ENCODE assay signal across 1 cellular context in the genomic region with DNA sequence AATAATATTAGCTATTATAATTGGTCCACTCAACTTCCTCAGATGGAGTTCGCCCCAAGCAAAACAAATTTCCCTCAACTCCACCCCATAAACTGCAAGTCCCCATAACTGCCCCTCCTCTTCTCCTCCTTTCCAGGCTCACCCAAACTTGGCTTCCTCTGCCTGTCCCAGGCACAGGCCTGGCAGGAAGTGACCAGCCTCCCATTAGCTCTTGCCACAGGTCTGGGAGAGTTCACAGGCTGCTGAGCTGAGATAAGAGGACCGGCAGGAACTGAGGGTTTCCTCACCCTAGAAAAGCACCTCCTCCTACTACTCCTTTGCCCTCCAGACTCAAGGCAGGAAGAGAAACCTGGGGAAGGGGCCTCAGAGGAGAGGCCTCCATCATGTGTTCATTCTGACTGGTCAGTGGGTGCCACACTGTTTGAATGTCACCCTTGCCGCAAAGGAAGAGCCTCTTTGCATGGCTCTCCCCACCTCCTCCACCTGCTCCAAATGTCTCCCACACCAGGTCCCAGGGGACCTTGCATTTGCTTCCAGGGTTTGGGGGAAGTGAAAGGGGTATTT.
TF ChIP-seq lines count a peak whose summit lies in the region.

No MANE protein-coding gene starts in this region.

TF ChIP-seq in K562, 482 proteins besides CTCF, POLR2A, EP300 and RAD21 (continued from another document and continues in another):
- TF ChIP-seq, protein P1, sequence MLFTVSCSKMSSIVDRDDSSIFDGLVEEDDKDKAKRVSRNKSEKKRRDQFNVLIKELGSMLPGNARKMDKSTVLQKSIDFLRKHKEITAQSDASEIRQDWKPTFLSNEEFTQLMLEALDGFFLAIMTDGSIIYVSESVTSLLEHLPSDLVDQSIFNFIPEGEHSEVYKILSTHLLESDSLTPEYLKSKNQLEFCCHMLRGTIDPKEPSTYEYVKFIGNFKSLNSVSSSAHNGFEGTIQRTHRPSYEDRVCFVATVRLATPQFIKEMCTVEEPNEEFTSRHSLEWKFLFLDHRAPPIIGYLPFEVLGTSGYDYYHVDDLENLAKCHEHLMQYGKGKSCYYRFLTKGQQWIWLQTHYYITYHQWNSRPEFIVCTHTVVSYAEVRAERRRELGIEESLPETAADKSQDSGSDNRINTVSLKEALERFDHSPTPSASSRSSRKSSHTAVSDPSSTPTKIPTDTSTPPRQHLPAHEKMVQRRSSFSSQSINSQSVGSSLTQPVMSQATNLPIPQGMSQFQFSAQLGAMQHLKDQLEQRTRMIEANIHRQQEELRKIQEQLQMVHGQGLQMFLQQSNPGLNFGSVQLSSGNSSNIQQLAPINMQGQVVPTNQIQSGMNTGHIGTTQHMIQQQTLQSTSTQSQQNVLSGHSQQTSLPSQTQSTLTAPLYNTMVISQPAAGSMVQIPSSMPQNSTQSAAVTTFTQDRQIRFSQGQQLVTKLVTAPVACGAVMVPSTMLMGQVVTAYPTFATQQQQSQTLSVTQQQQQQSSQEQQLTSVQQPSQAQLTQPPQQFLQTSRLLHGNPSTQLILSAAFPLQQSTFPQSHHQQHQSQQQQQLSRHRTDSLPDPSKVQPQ (CRISPR knock-in tag; IDR thresholded peaks at IDR 0.05; ENCODE audit: borderline replicate concordance) = no peak
- TF ChIP-seq, protein P2, sequence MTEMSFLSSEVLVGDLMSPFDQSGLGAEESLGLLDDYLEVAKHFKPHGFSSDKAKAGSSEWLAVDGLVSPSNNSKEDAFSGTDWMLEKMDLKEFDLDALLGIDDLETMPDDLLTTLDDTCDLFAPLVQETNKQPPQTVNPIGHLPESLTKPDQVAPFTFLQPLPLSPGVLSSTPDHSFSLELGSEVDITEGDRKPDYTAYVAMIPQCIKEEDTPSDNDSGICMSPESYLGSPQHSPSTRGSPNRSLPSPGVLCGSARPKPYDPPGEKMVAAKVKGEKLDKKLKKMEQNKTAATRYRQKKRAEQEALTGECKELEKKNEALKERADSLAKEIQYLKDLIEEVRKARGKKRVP (CRISPR knock-in tag; IDR thresholded peaks at IDR 0.05) = 0 out of 2 replicates have a peak, but pooled peaks have one; percentile 29
- TF ChIP-seq ZNF324 (CRISPR knock-in tag; IDR thresholded peaks at IDR 0.05) (no peak), KDM1A (IDR thresholded peaks at IDR 0.05) (peak in 1 of 2 experiments; percentile 81; a peak in 3 of 4 replicates), XRCC5 (IDR thresholded peaks at IDR 0.05; ENCODE audit: low read depth, low read length) (peak; percentile 86), NR4A1 (CRISPR knock-in tag; IDR thresholded peaks at IDR 0.05) (peak; percentile 21; the same call in 1 of the 2 replicates), NR4A1 (tag; IDR thresholded peaks at IDR 0.05) (peak; percentile 88; the same call in 1 of the 2 replicates), KDM4B (IDR thresholded peaks at IDR 0.05; ENCODE audit: borderline replicate concordance in 2 of 2, low read depth in 1 of 2) (peak in 1 of 2 experiments; percentile 45; a peak in 2 of 4 replicates), POLR2AphosphoS2 (IDR thresholded peaks at IDR 0.05; ENCODE audit: low read length) (no peak), NFIC (IDR thresholded peaks at IDR 0.05) (peak; percentile 89), ZNF444 (CRISPR knock-in tag; IDR thresholded peaks at IDR 0.05) (no peak), ZNF274 (IDR thresholded peaks at IDR 0.05; ENCODE audit: borderline replicate concordance, low read depth, low read length) (no peak), PYGO2 (tag; IDR thresholded peaks at IDR 0.05) (peak; percentile 62; the same call in 1 of the 2 replicates), ESRRA (IDR thresholded peaks at IDR 0.05; ENCODE audit: borderline replicate concordance, low read depth) (peak; percentile 77; the same call in 1 of the 2 replicates), ZSCAN32 (CRISPR knock-in tag; IDR thresholded peaks at IDR 0.05) (no peak), BMI1 (IDR thresholded peaks at IDR 0.05; ENCODE audit: low read length) (no peak), TARDBP (IDR thresholded peaks at IDR 0.05) (no peak), NFYB (IDR thresholded peaks at IDR 0.05; ENCODE audit: extremely low read depth, insufficient read length) (no peak), TEAD2 (tag; IDR thresholded peaks at IDR 0.05) (no peak), GTF2E2 (tag; IDR thresholded peaks at IDR 0.05) (peak; percentile 89), NCOR1 (IDR thresholded peaks at IDR 0.05) (peak; percentile 95), FOS (IDR thresholded peaks at IDR 0.05; ENCODE audit: extremely low read depth, insufficient read length) (no peak), RUNX1 (IDR thresholded peaks at IDR 0.05; ENCODE audit: low read depth) (peak; percentile 81; the same call in 1 of the 2 replicates), CBX3 (IDR thresholded peaks at IDR 0.05; ENCODE audit: borderline replicate concordance in 1 of 2, low read length in 2 of 2) (peak in 1 of 2 experiments; percentile 98; a peak in 2 of 3 replicates), ZNF79 (CRISPR knock-in tag; IDR thresholded peaks at IDR 0.05; ENCODE audit: low read depth) (no peak), MEIS2 (IDR thresholded peaks at IDR 0.05; ENCODE audit: partially characterized antibody) (peak; percentile 30), HDAC3 (IDR thresholded peaks at IDR 0.05; ENCODE audit: borderline replicate concordance, partially characterized antibody) (peak; percentile 85), RB1 (IDR thresholded peaks at IDR 0.05; ENCODE audit: low read depth) (no peak), EGR1 (conservative IDR thresholded peaks at IDR 0.05) (no peak; the same call in none of the 2 replicates), HDAC1 (IDR thresholded peaks at IDR 0.05) (peak in 1 of 2 experiments; percentile 91; a peak in 2 of 4 replicates), NEUROD1 (IDR thresholded peaks at IDR 0.05; ENCODE audit: borderline replicate concordance, low read depth, low read length, partially characterized antibody) (peak; percentile 95), MIER1 (IDR thresholded peaks at IDR 0.05; ENCODE audit: low read depth) (no peak), TBP (optimal IDR thresholded peaks at IDR 0.05; ENCODE audit: low read depth, low read length) (peak; percentile 55), MAFK (IDR thresholded peaks at IDR 0.05; ENCODE audit: low read length) (peak; percentile 31; the same call in 1 of the 2 replicates), FOXJ3 (CRISPR knock-in tag; IDR thresholded peaks at IDR 0.05) (no peak), SMAD4 (CRISPR knock-in tag; conservative IDR thresholded peaks at IDR 0.05) (peak; percentile 97), MED1 (CRISPR knock-in tag; IDR thresholded peaks at IDR 0.05; ENCODE audit: borderline replicate concordance) (no peak), CCNT2 (IDR thresholded peaks at IDR 0.05; ENCODE audit: borderline replicate concordance, extremely low read depth, insufficient read length, low read depth, low read length) (peak; percentile 48), POLR3G (IDR thresholded peaks at IDR 0.05; ENCODE audit: extremely low read depth, insufficient read length, insufficient replicate concordance) (no peak)
- TF ChIP-seq, protein P3, sequence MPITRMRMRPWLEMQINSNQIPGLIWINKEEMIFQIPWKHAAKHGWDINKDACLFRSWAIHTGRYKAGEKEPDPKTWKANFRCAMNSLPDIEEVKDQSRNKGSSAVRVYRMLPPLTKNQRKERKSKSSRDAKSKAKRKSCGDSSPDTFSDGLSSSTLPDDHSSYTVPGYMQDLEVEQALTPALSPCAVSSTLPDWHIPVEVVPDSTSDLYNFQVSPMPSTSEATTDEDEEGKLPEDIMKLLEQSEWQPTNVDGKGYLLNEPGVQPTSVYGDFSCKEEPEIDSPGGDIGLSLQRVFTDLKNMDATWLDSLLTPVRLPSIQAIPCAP (CRISPR knock-in tag; IDR thresholded peaks at IDR 0.05; ENCODE audit: borderline replicate concordance) = no peak
- TF ChIP-seq, protein P4, sequence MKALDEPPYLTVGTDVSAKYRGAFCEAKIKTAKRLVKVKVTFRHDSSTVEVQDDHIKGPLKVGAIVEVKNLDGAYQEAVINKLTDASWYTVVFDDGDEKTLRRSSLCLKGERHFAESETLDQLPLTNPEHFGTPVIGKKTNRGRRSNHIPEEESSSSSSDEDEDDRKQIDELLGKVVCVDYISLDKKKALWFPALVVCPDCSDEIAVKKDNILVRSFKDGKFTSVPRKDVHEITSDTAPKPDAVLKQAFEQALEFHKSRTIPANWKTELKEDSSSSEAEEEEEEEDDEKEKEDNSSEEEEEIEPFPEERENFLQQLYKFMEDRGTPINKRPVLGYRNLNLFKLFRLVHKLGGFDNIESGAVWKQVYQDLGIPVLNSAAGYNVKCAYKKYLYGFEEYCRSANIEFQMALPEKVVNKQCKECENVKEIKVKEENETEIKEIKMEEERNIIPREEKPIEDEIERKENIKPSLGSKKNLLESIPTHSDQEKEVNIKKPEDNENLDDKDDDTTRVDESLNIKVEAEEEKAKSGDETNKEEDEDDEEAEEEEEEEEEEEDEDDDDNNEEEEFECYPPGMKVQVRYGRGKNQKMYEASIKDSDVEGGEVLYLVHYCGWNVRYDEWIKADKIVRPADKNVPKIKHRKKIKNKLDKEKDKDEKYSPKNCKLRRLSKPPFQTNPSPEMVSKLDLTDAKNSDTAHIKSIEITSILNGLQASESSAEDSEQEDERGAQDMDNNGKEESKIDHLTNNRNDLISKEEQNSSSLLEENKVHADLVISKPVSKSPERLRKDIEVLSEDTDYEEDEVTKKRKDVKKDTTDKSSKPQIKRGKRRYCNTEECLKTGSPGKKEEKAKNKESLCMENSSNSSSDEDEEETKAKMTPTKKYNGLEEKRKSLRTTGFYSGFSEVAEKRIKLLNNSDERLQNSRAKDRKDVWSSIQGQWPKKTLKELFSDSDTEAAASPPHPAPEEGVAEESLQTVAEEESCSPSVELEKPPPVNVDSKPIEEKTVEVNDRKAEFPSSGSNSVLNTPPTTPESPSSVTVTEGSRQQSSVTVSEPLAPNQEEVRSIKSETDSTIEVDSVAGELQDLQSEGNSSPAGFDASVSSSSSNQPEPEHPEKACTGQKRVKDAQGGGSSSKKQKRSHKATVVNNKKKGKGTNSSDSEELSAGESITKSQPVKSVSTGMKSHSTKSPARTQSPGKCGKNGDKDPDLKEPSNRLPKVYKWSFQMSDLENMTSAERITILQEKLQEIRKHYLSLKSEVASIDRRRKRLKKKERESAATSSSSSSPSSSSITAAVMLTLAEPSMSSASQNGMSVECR (CRISPR knock-in tag; IDR thresholded peaks at IDR 0.05) = no peak
- TF ChIP-seq, protein P5, sequence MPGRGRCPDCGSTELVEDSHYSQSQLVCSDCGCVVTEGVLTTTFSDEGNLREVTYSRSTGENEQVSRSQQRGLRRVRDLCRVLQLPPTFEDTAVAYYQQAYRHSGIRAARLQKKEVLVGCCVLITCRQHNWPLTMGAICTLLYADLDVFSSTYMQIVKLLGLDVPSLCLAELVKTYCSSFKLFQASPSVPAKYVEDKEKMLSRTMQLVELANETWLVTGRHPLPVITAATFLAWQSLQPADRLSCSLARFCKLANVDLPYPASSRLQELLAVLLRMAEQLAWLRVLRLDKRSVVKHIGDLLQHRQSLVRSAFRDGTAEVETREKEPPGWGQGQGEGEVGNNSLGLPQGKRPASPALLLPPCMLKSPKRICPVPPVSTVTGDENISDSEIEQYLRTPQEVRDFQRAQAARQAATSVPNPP (IDR thresholded peaks at IDR 0.05; ENCODE audit: borderline replicate concordance, insufficient read depth, insufficient read length) = no peak
- TF ChIP-seq, protein P6, sequence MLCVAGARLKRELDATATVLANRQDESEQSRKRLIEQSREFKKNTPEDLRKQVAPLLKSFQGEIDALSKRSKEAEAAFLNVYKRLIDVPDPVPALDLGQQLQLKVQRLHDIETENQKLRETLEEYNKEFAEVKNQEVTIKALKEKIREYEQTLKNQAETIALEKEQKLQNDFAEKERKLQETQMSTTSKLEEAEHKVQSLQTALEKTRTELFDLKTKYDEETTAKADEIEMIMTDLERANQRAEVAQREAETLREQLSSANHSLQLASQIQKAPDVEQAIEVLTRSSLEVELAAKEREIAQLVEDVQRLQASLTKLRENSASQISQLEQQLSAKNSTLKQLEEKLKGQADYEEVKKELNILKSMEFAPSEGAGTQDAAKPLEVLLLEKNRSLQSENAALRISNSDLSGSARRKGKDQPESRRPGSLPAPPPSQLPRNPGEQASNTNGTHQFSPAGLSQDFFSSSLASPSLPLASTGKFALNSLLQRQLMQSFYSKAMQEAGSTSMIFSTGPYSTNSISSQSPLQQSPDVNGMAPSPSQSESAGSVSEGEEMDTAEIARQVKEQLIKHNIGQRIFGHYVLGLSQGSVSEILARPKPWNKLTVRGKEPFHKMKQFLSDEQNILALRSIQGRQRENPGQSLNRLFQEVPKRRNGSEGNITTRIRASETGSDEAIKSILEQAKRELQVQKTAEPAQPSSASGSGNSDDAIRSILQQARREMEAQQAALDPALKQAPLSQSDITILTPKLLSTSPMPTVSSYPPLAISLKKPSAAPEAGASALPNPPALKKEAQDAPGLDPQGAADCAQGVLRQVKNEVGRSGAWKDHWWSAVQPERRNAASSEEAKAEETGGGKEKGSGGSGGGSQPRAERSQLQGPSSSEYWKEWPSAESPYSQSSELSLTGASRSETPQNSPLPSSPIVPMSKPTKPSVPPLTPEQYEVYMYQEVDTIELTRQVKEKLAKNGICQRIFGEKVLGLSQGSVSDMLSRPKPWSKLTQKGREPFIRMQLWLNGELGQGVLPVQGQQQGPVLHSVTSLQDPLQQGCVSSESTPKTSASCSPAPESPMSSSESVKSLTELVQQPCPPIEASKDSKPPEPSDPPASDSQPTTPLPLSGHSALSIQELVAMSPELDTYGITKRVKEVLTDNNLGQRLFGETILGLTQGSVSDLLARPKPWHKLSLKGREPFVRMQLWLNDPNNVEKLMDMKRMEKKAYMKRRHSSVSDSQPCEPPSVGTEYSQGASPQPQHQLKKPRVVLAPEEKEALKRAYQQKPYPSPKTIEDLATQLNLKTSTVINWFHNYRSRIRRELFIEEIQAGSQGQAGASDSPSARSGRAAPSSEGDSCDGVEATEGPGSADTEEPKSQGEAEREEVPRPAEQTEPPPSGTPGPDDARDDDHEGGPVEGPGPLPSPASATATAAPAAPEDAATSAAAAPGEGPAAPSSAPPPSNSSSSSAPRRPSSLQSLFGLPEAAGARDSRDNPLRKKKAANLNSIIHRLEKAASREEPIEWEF (CRISPR knock-in tag; IDR thresholded peaks at IDR 0.05) = no peak; the same call in 1 of the 2 replicates
- TF ChIP-seq, protein P7, sequence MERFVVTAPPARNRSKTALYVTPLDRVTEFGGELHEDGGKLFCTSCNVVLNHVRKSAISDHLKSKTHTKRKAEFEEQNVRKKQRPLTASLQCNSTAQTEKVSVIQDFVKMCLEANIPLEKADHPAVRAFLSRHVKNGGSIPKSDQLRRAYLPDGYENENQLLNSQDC (CRISPR knock-in tag; IDR thresholded peaks at IDR 0.05) = no peak
- TF ChIP-seq, protein P8, sequence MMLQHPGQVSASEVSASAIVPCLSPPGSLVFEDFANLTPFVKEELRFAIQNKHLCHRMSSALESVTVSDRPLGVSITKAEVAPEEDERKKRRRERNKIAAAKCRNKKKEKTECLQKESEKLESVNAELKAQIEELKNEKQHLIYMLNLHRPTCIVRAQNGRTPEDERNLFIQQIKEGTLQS (IDR thresholded peaks at IDR 0.05) = peak; percentile 76
- TF ChIP-seq, protein P8 (CRISPR knock-in tag; conservative IDR thresholded peaks at IDR 0.05) = no peak
